In genomic region chr9:22217254-22217653, GRCh38 we compare ENCODE assay signal across 22 cellular contexts.
"Had no signal": no experiment of that assay in that cellular context is flagged by ENCODE, and none has a peak within 500 bp of the region (broad histone marks: within the 10 kb centered on the region; RNA-seq: fewer than 3 reads in every experiment).

No MANE protein-coding gene starts in this region.

- H2AFZ ChIP-seq: PC-9 had no signal

- H3K4me2 ChIP-seq: PC-9 had no signal

- DNase-seq: activated B cell treated with CpG ODN at 0.5 μM for 24 hours; activated CD4-positive, alpha-beta T cell treated with anti-CD3 and anti-CD28 coated beads for 48 hours; activated CD4-positive, alpha-beta T cell treated with anti-CD3 and anti-CD28 coated beads, Interleukin-2, amount 50 U/mL, for 48 hours; activated CD4-positive, CD25-positive, alpha-beta regulatory T cell treated with anti-CD3 and anti-CD28 coated beads, Interleukin-2, amount 50 U/mL, for 72 hours; activated CD8-positive, alpha-beta T cell treated with anti-CD3 and anti-CD28 coated beads, Interleukin-2, amount 10 ng/mL, durations not matched to agents 7 days and 5 days; activated gamma-delta T cell; activated naive CD4-positive, alpha-beta T cell treated with anti-CD3 and anti-CD28 coated beads for 36 hours; activated T-cell treated with anti-CD3 and anti-CD28 coated beads, Interleukin-2, amount 50 U/mL, for 24 hours; adrenal gland; central memory CD4-positive, alpha-beta T cell; Karpas-422; KBM-7; NCI-H1105; NCI-H1417 treated with DMSO at 0.1 percent for 48 hours; NCI-H524 treated with DMSO at 0.1 percent for 48 hours; SIG-M5; T-cell; T-helper 17 cell had no signal

- H3K4me1 ChIP-seq: adrenal gland had no signal

- H3K27me3 ChIP-seq: adrenal gland had no signal

- H3K27ac ChIP-seq: adrenal gland, PC-9 had no signal

- ATAC-seq: activated CD8-positive, alpha-beta T cell treated with anti-CD3 and anti-CD28 coated beads, Interleukin-2, amount 10 ng/mL, durations not matched to agents 7 days and 5 days; activated naive CD4-positive, alpha-beta T cell treated with anti-CD3 and anti-CD28 coated beads, Interleukin-2, amount 50 U/mL, for 72 hours; Right ventricle myocardium inferior; SK-N-SH treated with all-trans-retinoic acid at 6 μM for 48 hours; T-cell; T-helper 17 cell had no signal

- H3K36me3 ChIP-seq: adrenal gland had no signal

- H3K9me3 ChIP-seq: adrenal gland had no signal

- H3K4me3 ChIP-seq: adrenal gland, PC-9 had no signal
